ENCODE assay signal across 18 cellular contexts in genomic region chr7:19392246-19392645, GRCh38.
DNase-seq lines count a peak whose midpoint lies in the region; ATAC-seq and TF ChIP-seq lines count a peak whose summit lies in the region.
"Had no signal": no experiment of that assay in that cellular context is flagged by ENCODE, and none has a peak within 500 bp of the region (broad histone marks: within the 10 kb centered on the region; RNA-seq: fewer than 3 reads in every experiment).

No MANE protein-coding gene starts in this region.

- no peak overlapping the region for H3K4me3 Mint-ChIP-seq in MCF 10A (ENCODE audit: unreplicated experiment)
- no peak overlapping the region for H3K4me3 Mint-ChIP-seq in activated CD8-positive, alpha-beta memory T cell treated with anti-CD3 and anti-CD28 coated beads, Interleukin-2, amount 10 ng/mL, durations not matched to agents 7 days and 5 days
- no peak overlapping the region for H3K4me3 Mint-ChIP-seq in activated CD8-positive, alpha-beta T cell treated with anti-CD3 and anti-CD28 coated beads for 36 hours
- H3K4me3 Mint-ChIP-seq: activated T-cell treated with anti-CD3 and anti-CD28 coated beads, Interleukin-2, amount 50 U/mL, for 24 hours; CD8-positive, alpha-beta T cell had no signal

- intact Hi-C loops in MCF 10A (cut with micrococcal nuclease) (no loop called here), breast epithelium (cut with DNase I; ENCODE audit: low total_unique reads) (no loop called here)
- intact Hi-C loops in activated CD8-positive, alpha-beta T cell treated with anti-CD3 and anti-CD28 coated beads for 36 hours (cut with micrococcal nuclease) = no loop called here

- H3K36me3 ChIP-seq in breast epithelium (no peaks in the 10 kb centered on the region), adipocyte (ENCODE audit: control insufficient read depth, insufficient read depth, low read length, severe bottlenecking) (no peaks in the 10 kb centered on the region)

- peak; percentile 53 for DNase-seq in MCF 10A (ENCODE audit: unreplicated experiment)
- DNase-seq in breast epithelium (ENCODE audit: low spot score in 2 of 2) = no peak
- DNase-seq in adipocyte (ENCODE audit: low read depth) = peak; percentile 44
- DNase-seq in fibroblast of villous mesenchyme (ENCODE audit: low read depth) = peak; percentile 74
- DNase-seq in occipital lobe (lab: John Stamatoyannopoulos, UW) = no peak
- no peak for DNase-seq in activated CD8-positive, alpha-beta memory T cell treated with anti-CD3 and anti-CD28 coated beads, Interleukin-2, amount 10 ng/mL, durations not matched to agents 7 days and 5 days
- DNase-seq in activated CD8-positive, alpha-beta T cell treated with anti-CD3 and anti-CD28 coated beads for 36 hours = no peak
- DNase-seq: activated T-cell treated with anti-CD3 and anti-CD28 coated beads, Interleukin-2, amount 50 U/mL, for 24 hours; CD8-positive, alpha-beta T cell; left ventricle myocardium superior; NCI-H2081; NCI-H82; Right ventricle myocardium superior; stimulated activated CD4-positive, alpha-beta T cell treated with anti-CD3 and anti-CD28 coated beads, Interleukin-1b, Interleukin-23, amount 100 ng/mL, for 48 hours; T-helper 2 cell had no signal

- H3K36me3 Mint-ChIP-seq in MCF 10A (ENCODE audit: insufficient read depth, unreplicated experiment) = no peaks in the 10 kb centered on the region
- H3K36me3 Mint-ChIP-seq in activated CD8-positive, alpha-beta memory T cell treated with anti-CD3 and anti-CD28 coated beads, Interleukin-2, amount 10 ng/mL, durations not matched to agents 7 days and 5 days = no peaks in the 10 kb centered on the region
- H3K36me3 Mint-ChIP-seq in activated CD8-positive, alpha-beta T cell treated with anti-CD3 and anti-CD28 coated beads for 36 hours (ENCODE audit: low read depth) = no peaks in the 10 kb centered on the region
- H3K36me3 Mint-ChIP-seq: CD8-positive, alpha-beta T cell had no signal

- TF ChIP-seq CTCF in MCF 10A (IDR thresholded peaks at IDR 0.05; ENCODE audit: unreplicated experiment) (no peak), breast epithelium (IDR thresholded peaks at IDR 0.05) (no peak), fibroblast of villous mesenchyme (IDR thresholded peaks at IDR 0.05; ENCODE audit: insufficient read depth, low read depth, low read length) (no peak)
- no peak for TF ChIP-seq CTCF in activated CD8-positive, alpha-beta T cell treated with anti-CD3 and anti-CD28 coated beads for 36 hours (IDR thresholded peaks at IDR 0.05)

- TF ChIP-seq POLR2A in breast epithelium (IDR thresholded peaks at IDR 0.05) = no peak

- no peak overlapping the region for H3K27ac ChIP-seq in breast epithelium
- H3K27ac ChIP-seq: 22Rv1 had no signal

- peaks cover 13% of the 10 kb centered on the region for H3K4me1 Mint-ChIP-seq in MCF 10A (ENCODE audit: insufficient read depth, unreplicated experiment)
- H3K4me1 Mint-ChIP-seq in activated CD8-positive, alpha-beta memory T cell treated with anti-CD3 and anti-CD28 coated beads, Interleukin-2, amount 10 ng/mL, durations not matched to agents 7 days and 5 days = no peaks in the 10 kb centered on the region
- no peaks in the 10 kb centered on the region for H3K4me1 Mint-ChIP-seq in activated CD8-positive, alpha-beta T cell treated with anti-CD3 and anti-CD28 coated beads for 36 hours (ENCODE audit: low read depth)

- POLR2A ChIA-PET in MCF 10A (lab: Yijun Ruan, JAX) = no interaction called here
- POLR2A ChIA-PET in activated CD8-positive, alpha-beta T cell treated with anti-CD3 and anti-CD28 coated beads for 36 hours (lab: Charles Lee) = no interaction called here

- H3K27me3 Mint-ChIP-seq in MCF 10A (ENCODE audit: insufficient read depth, unreplicated experiment) = no peaks in the 10 kb centered on the region
- no peaks in the 10 kb centered on the region for H3K27me3 Mint-ChIP-seq in activated CD8-positive, alpha-beta memory T cell treated with anti-CD3 and anti-CD28 coated beads, Interleukin-2, amount 10 ng/mL, durations not matched to agents 7 days and 5 days
- no peaks in the 10 kb centered on the region for H3K27me3 Mint-ChIP-seq in activated CD8-positive, alpha-beta T cell treated with anti-CD3 and anti-CD28 coated beads for 36 hours
- H3K27me3 Mint-ChIP-seq: activated T-cell treated with anti-CD3 and anti-CD28 coated beads, Interleukin-2, amount 50 U/mL, for 24 hours had no signal

- no peaks in the 10 kb centered on the region for H3K27me3 ChIP-seq in breast epithelium
- H3K27me3 ChIP-seq in adipocyte (replicated peaks; ENCODE audit: control insufficient read depth, insufficient read depth, low read length) = no peaks in the 10 kb centered on the region

- no peak overlapping the region for H3K4me3 ChIP-seq in breast epithelium
- no peak overlapping the region for H3K4me3 ChIP-seq in adipocyte (ENCODE audit: low read length)
- no peak overlapping the region for H3K4me3 ChIP-seq in fibroblast of villous mesenchyme (ENCODE audit: low read depth, low read length)
- H3K4me3 ChIP-seq: GM12878 had no signal

- CTCF ChIA-PET in MCF 10A (lab: Yijun Ruan, JAX) = no interaction called here
- CTCF ChIA-PET in activated CD8-positive, alpha-beta memory T cell treated with anti-CD3 and anti-CD28 coated beads, Interleukin-2, amount 10 ng/mL, durations not matched to agents 7 days and 5 days (lab: Charles Lee) = no interaction called here
- CTCF ChIA-PET in activated CD8-positive, alpha-beta T cell treated with anti-CD3 and anti-CD28 coated beads for 36 hours (lab: Charles Lee) = no interaction called here

- no peak overlapping the region for H3K9ac ChIP-seq in adipocyte (ENCODE audit: low read length)

- H3K9me3 ChIP-seq in breast epithelium = peaks cover 0 to 3% of the 10 kb centered on the region in 2 donors
- H3K9me3 ChIP-seq in adipocyte (ENCODE audit: control insufficient read depth, low read length) = no peaks in the 10 kb centered on the region

- ATAC-seq in GM19455 (IDR thresholded peaks at IDR 0.05; ENCODE audit: unreplicated experiment) = no peak
- ATAC-seq in activated CD8-positive, alpha-beta memory T cell treated with anti-CD3 and anti-CD28 coated beads, Interleukin-2, amount 10 ng/mL, durations not matched to agents 7 days and 5 days = no peak
- ATAC-seq in activated CD8-positive, alpha-beta T cell treated with anti-CD3 and anti-CD28 coated beads for 36 hours = no peak
- ATAC-seq: CD8-positive, alpha-beta T cell; GM12878; left ventricle myocardium superior had no signal

- H3K27ac Mint-ChIP-seq in MCF 10A (ENCODE audit: low read depth, unreplicated experiment) = peak overlapping the region; percentile 18
- no peak overlapping the region for H3K27ac Mint-ChIP-seq in activated CD8-positive, alpha-beta memory T cell treated with anti-CD3 and anti-CD28 coated beads, Interleukin-2, amount 10 ng/mL, durations not matched to agents 7 days and 5 days
- no peak overlapping the region for H3K27ac Mint-ChIP-seq in activated CD8-positive, alpha-beta T cell treated with anti-CD3 and anti-CD28 coated beads for 36 hours
- H3K27ac Mint-ChIP-seq: activated T-cell treated with anti-CD3 and anti-CD28 coated beads, Interleukin-2, amount 50 U/mL, for 24 hours; CD8-positive, alpha-beta T cell had no signal

- no peaks in the 10 kb centered on the region for H3K9me3 Mint-ChIP-seq in MCF 10A (ENCODE audit: unreplicated experiment)
- peaks cover 11% of the 10 kb centered on the region for H3K9me3 Mint-ChIP-seq in activated CD8-positive, alpha-beta memory T cell treated with anti-CD3 and anti-CD28 coated beads, Interleukin-2, amount 10 ng/mL, durations not matched to agents 7 days and 5 days (ENCODE audit: low read depth)
- H3K9me3 Mint-ChIP-seq in activated CD8-positive, alpha-beta T cell treated with anti-CD3 and anti-CD28 coated beads for 36 hours = peaks cover 2% of the 10 kb centered on the region

- H3K4me1 ChIP-seq in breast epithelium = no peaks in the 10 kb centered on the region
- H3K4me1 ChIP-seq in adipocyte (ENCODE audit: control insufficient read depth, insufficient read depth, low read length) = no peaks in the 10 kb centered on the region

- no TSS peak for BruUV-seq in MCF 10A (replicated peaks; lab: Mats Ljungman, UMichigan)

Comparison
In these comparisons a context has a peak if more than half of its experiments do, and no peak if none do; other contexts are left out.
1. DNase-seq: peak in MCF 10A (single experiment), adipocyte (single experiment) and fibroblast of villous mesenchyme (single experiment); none in breast epithelium (0 of 2), occipital lobe (single experiment), activated CD8-positive, alpha-beta memory T cell treated with anti-CD3 and anti-CD28 coated beads, Interleukin-2, amount 10 ng/mL, durations not matched to agents 7 days and 5 days (single experiment) and activated CD8-positive, alpha-beta T cell treated with anti-CD3 and anti-CD28 coated beads for 36 hours (single experiment).